13 cellular contexts compared by ENCODE assay signal in genomic region chr12:16609140-16609539, GRCh38. TPM values are rescaled to one million over a fixed set of nuclear protein-coding genes. Genes with fewer than 3 reads are reported as not detected.
DNase-seq lines count a peak whose midpoint lies in the region; ATAC-seq, FAIRE-seq and TF ChIP-seq lines count a peak whose summit lies in the region.
"Had no signal": no experiment of that assay in that cellular context is flagged by ENCODE, and none has a peak within 500 bp of the region (broad histone marks: within the 10 kb centered on the region; RNA-seq: fewer than 3 reads in every experiment).

No MANE protein-coding gene starts in this region.

- no peak overlapping the region for H2AFZ ChIP-seq in Karpas-422 (ENCODE audit: low read length)

- TF ChIP-seq RAD21 in A549 (conservative IDR thresholded peaks at IDR 0.05 in 1 of 2, IDR thresholded peaks at IDR 0.05 in 1 of 2), result no peak

- peak overlapping the region; percentile 31 to 71 (median 45) for H3K4me3 Mint-ChIP-seq in nephron
- H3K4me3 Mint-ChIP-seq in activated T-cell treated with anti-CD3 and anti-CD28 coated beads, Interleukin-2, amount 50 U/mL, for 24 hours, result no peak overlapping the region
- no peak overlapping the region for H3K4me3 Mint-ChIP-seq in activated T-helper 2 cell treated with anti-CD3 and anti-CD28 coated beads, Interferon-gamma antibody, Interleukin-2, Interleukin-4, amounts not matched to agents 10 μg/mL and 5 μg/mL and 100 μg/mL, durations not matched to agents 14 hours and 24 hours and 36 hours (ENCODE audit: low read depth)
- H3K4me3 Mint-ChIP-seq: CD4-positive, alpha-beta memory T cell had no signal

- H3K4me2 ChIP-seq in A549 (peak overlapping the region; percentile 34; the same call in 1 of the 3 replicates), Karpas-422 (ENCODE audit: low read depth, low read length, poor library complexity, severe bottlenecking) (no peak overlapping the region)

- DNase-seq in A549 (ENCODE audit: low read depth in 1 of 2, low spot score in 1 of 2) (no peak), GM19239 (ENCODE audit: insufficient read length, low spot score) (no peak), caudate nucleus (lab: John Stamatoyannopoulos, UW) (no peak), Karpas-422 (no peak)
- no peak for DNase-seq in activated T-cell treated with anti-CD3 and anti-CD28 coated beads, Interleukin-2, amount 50 U/mL, for 24 hours
- DNase-seq in activated T-helper 2 cell treated with anti-CD3 and anti-CD28 coated beads, Interferon-gamma antibody, Interleukin-2, Interleukin-4, amounts not matched to agents 10 μg/mL and 5 μg/mL and 100 μg/mL, durations not matched to agents 14 hours and 24 hours and 36 hours (ENCODE audit: low spot score), result no peak
- DNase-seq: CD4-positive, alpha-beta memory T cell; NCI-H226; T-helper 9 cell; testis had no signal

- H3K27ac ChIP-seq in A549 (no peak overlapping the region), caudate nucleus (ENCODE audit: low read depth, low read length) (peak overlapping the region; percentile 96), Karpas-422 (ENCODE audit: low read length) (no peak overlapping the region)
- H3K27ac ChIP-seq: testis had no signal

- H3K9me2 ChIP-seq in Karpas-422 (replicated peaks; ENCODE audit: insufficient read depth, low read length), result no peaks in the 10 kb centered on the region

- WGBS in A549 (ENCODE audit: missing lambda C conversion rate), result 64% methylated on average over 7 of the region's 7 CpGs

- H3K27me3 ChIP-seq in Karpas-422 (ENCODE audit: low read length), result no peaks in the 10 kb centered on the region
- H3K27me3 ChIP-seq: testis had no signal

- ATAC-seq in A549, result no peak
- ATAC-seq in GM21619 (IDR thresholded peaks at IDR 0.05; ENCODE audit: unreplicated experiment), result no peak

- peaks cover 12% of the 10 kb centered on the region for H3K4me1 ChIP-seq in A549
- H3K4me1 ChIP-seq in Karpas-422 (ENCODE audit: low read length), result no peaks in the 10 kb centered on the region
- H3K4me1 ChIP-seq: testis had no signal

- TF ChIP-seq CTCF in A549 (IDR thresholded peaks at IDR 0.05) (no peak), nephron (IDR thresholded peaks at IDR 0.05; ENCODE audit: unreplicated experiment in 3 of 3) (no peak)

- no peaks in the 10 kb centered on the region for H3K36me3 ChIP-seq in Karpas-422 (ENCODE audit: insufficient read depth, low read length)

- H3K4me1 Mint-ChIP-seq in nephron, result peaks cover 43% of the 10 kb centered on the region
- H3K4me1 Mint-ChIP-seq in activated T-cell treated with anti-CD3 and anti-CD28 coated beads, Interleukin-2, amount 50 U/mL, for 24 hours (ENCODE audit: low read depth), result no peaks in the 10 kb centered on the region
- H3K4me1 Mint-ChIP-seq in activated T-helper 2 cell treated with anti-CD3 and anti-CD28 coated beads, Interferon-gamma antibody, Interleukin-2, Interleukin-4, amounts not matched to agents 10 μg/mL and 5 μg/mL and 100 μg/mL, durations not matched to agents 14 hours and 24 hours and 36 hours (ENCODE audit: low read depth), result peaks cover 8% of the 10 kb centered on the region

- TF ChIP-seq POLR2A in A549 (IDR thresholded peaks at IDR 0.05; ENCODE audit: low read length), result no peak

- H3K79me2 ChIP-seq in Karpas-422 (ENCODE audit: low read length), result no peaks in the 10 kb centered on the region

- no peaks in the 10 kb centered on the region for H3K9me3 Mint-ChIP-seq in nephron
- H3K9me3 Mint-ChIP-seq in activated T-cell treated with anti-CD3 and anti-CD28 coated beads, Interleukin-2, amount 50 U/mL, for 24 hours, result no peaks in the 10 kb centered on the region
- no peaks in the 10 kb centered on the region for H3K9me3 Mint-ChIP-seq in activated T-helper 2 cell treated with anti-CD3 and anti-CD28 coated beads, Interferon-gamma antibody, Interleukin-2, Interleukin-4, amounts not matched to agents 10 μg/mL and 5 μg/mL and 100 μg/mL, durations not matched to agents 14 hours and 24 hours and 36 hours

- H3K4me3 ChIP-seq in A549, result no peak overlapping the region
- H3K4me3 ChIP-seq in Karpas-422 (ENCODE audit: low read length), result no peak overlapping the region
- H3K4me3 ChIP-seq: testis had no signal

- H4K20me1 ChIP-seq in Karpas-422 (ENCODE audit: insufficient read depth, low read depth, low read length), result no peaks in the 10 kb centered on the region

- intact Hi-C loops in activated T-helper 2 cell treated with anti-CD3 and anti-CD28 coated beads, Interferon-gamma antibody, Interleukin-2, Interleukin-4, amounts not matched to agents 10 μg/mL and 5 μg/mL and 100 μg/mL, durations not matched to agents 14 hours and 24 hours and 36 hours (cut with micrococcal nuclease), result no loop called here

- H3K9ac ChIP-seq in Karpas-422 (ENCODE audit: low read length), result no peak overlapping the region

- POLR2A ChIA-PET in A549 (lab: Yijun Ruan, JAX), result no interaction called here

- TF ChIP-seq EP300 in A549 (IDR thresholded peaks at IDR 0.05), result no peak

- peaks cover 95% of the 10 kb centered on the region for H3K27me3 Mint-ChIP-seq in nephron (ENCODE audit: low read depth)
- H3K27me3 Mint-ChIP-seq in activated T-cell treated with anti-CD3 and anti-CD28 coated beads, Interleukin-2, amount 50 U/mL, for 24 hours, result peaks cover 55% of the 10 kb centered on the region
- peaks cover 50% of the 10 kb centered on the region for H3K27me3 Mint-ChIP-seq in activated T-helper 2 cell treated with anti-CD3 and anti-CD28 coated beads, Interferon-gamma antibody, Interleukin-2, Interleukin-4, amounts not matched to agents 10 μg/mL and 5 μg/mL and 100 μg/mL, durations not matched to agents 14 hours and 24 hours and 36 hours (ENCODE audit: low read depth)

- FAIRE-seq in A549 (lab: Jason Lieb, UNC) (no peak), GM19239 (lab: Jason Lieb, UNC) (peak; percentile 21)

- CTCF ChIA-PET in A549 (lab: Yijun Ruan, JAX), result no interaction called here

- H3K9me3 ChIP-seq in A549 (no peaks in the 10 kb centered on the region), Karpas-422 (ENCODE audit: low read length) (0 out of 2 replicates have a peak, but pooled peaks cover 2% of the 10 kb centered on the region)
- H3K9me3 ChIP-seq: testis had no signal

- H3K36me3 Mint-ChIP-seq in nephron (ENCODE audit: low read depth), result no peaks in the 10 kb centered on the region
- no peaks in the 10 kb centered on the region for H3K36me3 Mint-ChIP-seq in activated T-cell treated with anti-CD3 and anti-CD28 coated beads, Interleukin-2, amount 50 U/mL, for 24 hours (ENCODE audit: low read depth)
- H3K36me3 Mint-ChIP-seq in activated T-helper 2 cell treated with anti-CD3 and anti-CD28 coated beads, Interferon-gamma antibody, Interleukin-2, Interleukin-4, amounts not matched to agents 10 μg/mL and 5 μg/mL and 100 μg/mL, durations not matched to agents 14 hours and 24 hours and 36 hours (ENCODE audit: low read depth), result no peaks in the 10 kb centered on the region
- H3K36me3 Mint-ChIP-seq: CD4-positive, alpha-beta memory T cell had no signal

- no peak overlapping the region for H3K27ac Mint-ChIP-seq in nephron
- no peak overlapping the region for H3K27ac Mint-ChIP-seq in activated T-cell treated with anti-CD3 and anti-CD28 coated beads, Interleukin-2, amount 50 U/mL, for 24 hours
- no peak overlapping the region for H3K27ac Mint-ChIP-seq in activated T-helper 2 cell treated with anti-CD3 and anti-CD28 coated beads, Interferon-gamma antibody, Interleukin-2, Interleukin-4, amounts not matched to agents 10 μg/mL and 5 μg/mL and 100 μg/mL, durations not matched to agents 14 hours and 24 hours and 36 hours
- H3K27ac Mint-ChIP-seq: CD4-positive, alpha-beta memory T cell had no signal

TF ChIP-seq in A549, 52 proteins besides CTCF, POLR2A, EP300 and RAD21 (continues in another document):
- no peak for TF ChIP-seq FOXS1 (CRISPR knock-in tag; IDR thresholded peaks at IDR 0.05)
- TF ChIP-seq E2F6 (IDR thresholded peaks at IDR 0.05; ENCODE audit: borderline replicate concordance, low read depth), result no peak
- TF ChIP-seq CHD4 (IDR thresholded peaks at IDR 0.05; ENCODE audit: borderline replicate concordance), result no peak
- no peak for TF ChIP-seq POLR2AphosphoS2 (conservative IDR thresholded peaks at IDR 0.05; ENCODE audit: low read length)
- no peak for TF ChIP-seq PBX3 (IDR thresholded peaks at IDR 0.05)
- TF ChIP-seq ATOH8 (CRISPR knock-in tag; IDR thresholded peaks at IDR 0.05; ENCODE audit: low read depth), result no peak

RNA-seq across cellular contexts. Expression of gene LMO3, which starts 3.2 kb away (rescaled TPM):
- polyA plus RNA-seq in A549 (2011; rRNA removed) (0.05 TPM in 1 of 2 replicates, not detected in the other), A549 (2017; fragmentation: RNase III; extraction: RNeasy Plus Mini Kit Qiagen cat#74134 plus additional on column Dnase treatment) (not detected in 3 replicates)
- not detected in 2 replicates for polyA plus RNA-seq in A549 (2012; cell fraction: cytosol; rRNA removed)
- not detected in 2 replicates for polyA plus RNA-seq in A549 (2012; cell fraction: nucleus; rRNA removed)
- polyA minus RNA-seq in A549 (2011; rRNA and poly(A)+ RNA removed), result not detected in 2 replicates
- not detected in 2 replicates for total RNA-seq in Karpas-422 (2014; rRNA removed; shearing (Covaris generic); ENCODE audit: low replicate concordance)
- total RNA-seq in activated T-helper 2 cell treated with anti-CD3 and anti-CD28 coated beads, Interferon-gamma antibody, Interleukin-2, Interleukin-4, amounts not matched to agents 10 μg/mL and 5 μg/mL and 100 μg/mL, durations not matched to agents 14 hours and 24 hours and 36 hours, result not detected in 2 replicates
- total RNA-seq: CD4-positive, alpha-beta memory T cell; lung microvascular endothelial cell had no signal
- polyA plus RNA-seq: CD4-positive, alpha-beta memory T cell had no signal

Comparison
In these comparisons a context has a peak if more than half of its experiments do, and no peak if none do; other contexts are left out.
1. H3K4me3 Mint-ChIP-seq: peak in nephron (3 of 3); none in activated T-cell treated with anti-CD3 and anti-CD28 coated beads, Interleukin-2, amount 50 U/mL, for 24 hours (single experiment) and activated T-helper 2 cell treated with anti-CD3 and anti-CD28 coated beads, Interferon-gamma antibody, Interleukin-2, Interleukin-4, amounts not matched to agents 10 μg/mL and 5 μg/mL and 100 μg/mL, durations not matched to agents 14 hours and 24 hours and 36 hours (single experiment).